17 cellular contexts compared by ENCODE assay signal in genomic region chr12:121505513-121505912, GRCh38.
A peak's percentile ranks its signal among the peaks of the same experiment; 100 is the strongest.
DNase-seq lines count a peak whose midpoint lies in the region; ATAC-seq lines count a peak whose summit lies in the region.
"Had no signal": no experiment of that assay in that cellular context is flagged by ENCODE, and none has a peak within 500 bp of the region (broad histone marks: within the 10 kb centered on the region; RNA-seq: fewer than 3 reads in every experiment).

No MANE protein-coding gene starts in this region.

- no peaks in the 10 kb centered on the region for H3K9me3 Mint-ChIP-seq in activated naive CD8-positive, alpha-beta T cell treated with anti-CD3 and anti-CD28 coated beads for 36 hours
- H3K9me3 Mint-ChIP-seq: activated T-cell treated with anti-CD3 and anti-CD28 coated beads, Interleukin-2, amount 50 U/mL, for 4 hours had no signal

- ATAC-seq in GM21576 (IDR thresholded peaks at IDR 0.05; ENCODE audit: unreplicated experiment) (no peak), HG02840 (IDR thresholded peaks at IDR 0.05; ENCODE audit: low FRiP score, unreplicated experiment) (no peak)
- ATAC-seq: activated T-cell treated with anti-CD3 and anti-CD28 coated beads, Interleukin-2, amount 50 U/mL, for 4 hours; mucosa of descending colon; right lobe of liver had no signal

- H3K27ac Mint-ChIP-seq in activated naive CD8-positive, alpha-beta T cell treated with anti-CD3 and anti-CD28 coated beads for 36 hours: peak overlapping the region; percentile 7

- peak; percentile 72 for DNase-seq in AG20443 (ENCODE audit: low spot score)
- peak; percentile 63 for DNase-seq in GM03348 (ENCODE audit: low spot score)
- DNase-seq in activated naive CD8-positive, alpha-beta T cell treated with anti-CD3 and anti-CD28 coated beads for 36 hours: no peak
- peak; percentile 28 to 47 for DNase-seq in lung microvascular endothelial cell (ENCODE audit: low read depth in 2 of 2)
- no peak for DNase-seq in NCI-H1436 treated with DMSO at 0.1 percent for 48 hours (lab: John Stamatoyannopoulos, UW)
- no peak for DNase-seq in NOMO-1 (lab: John Stamatoyannopoulos, UW; ENCODE audit: unreplicated experiment in 2 of 2)
- DNase-seq: activated CD4-positive, alpha-beta T cell treated with anti-CD3 and anti-CD28 coated beads for 48 hours; activated T-cell treated with anti-CD3 and anti-CD28 coated beads, Interleukin-2, amount 50 U/mL, for 4 hours; KBM-7; mucosa of descending colon; NCI-H1092; occipital lobe; PC-9; right lobe of liver; stimulated activated CD4-positive, alpha-beta T cell treated with anti-CD3 and anti-CD28 coated beads, Interleukin-1b, Interleukin-23, amount 100 ng/mL, for 48 hours had no signal

- H3K36me3 Mint-ChIP-seq in activated naive CD8-positive, alpha-beta T cell treated with anti-CD3 and anti-CD28 coated beads for 36 hours: peaks cover 6% of the 10 kb centered on the region

- peaks cover 6% of the 10 kb centered on the region for H3K4me1 Mint-ChIP-seq in activated naive CD8-positive, alpha-beta T cell treated with anti-CD3 and anti-CD28 coated beads for 36 hours

- no peaks in the 10 kb centered on the region for H3K27me3 Mint-ChIP-seq in activated naive CD8-positive, alpha-beta T cell treated with anti-CD3 and anti-CD28 coated beads for 36 hours

- no peak overlapping the region for H3K4me3 Mint-ChIP-seq in activated naive CD8-positive, alpha-beta T cell treated with anti-CD3 and anti-CD28 coated beads for 36 hours
- H3K4me3 Mint-ChIP-seq: activated T-cell treated with anti-CD3 and anti-CD28 coated beads, Interleukin-2, amount 50 U/mL, for 4 hours had no signal

Comparison
In these comparisons a context has a peak if more than half of its experiments do, and no peak if none do; other contexts are left out.
1. DNase-seq: peak in AG20443 (single experiment), GM03348 (single experiment) and lung microvascular endothelial cell (2 of 2); none in activated naive CD8-positive, alpha-beta T cell treated with anti-CD3 and anti-CD28 coated beads for 36 hours (single experiment), NCI-H1436 treated with DMSO at 0.1 percent for 48 hours (single experiment) and NOMO-1 (0 of 2).